ENCODE assay signal across 15 cellular contexts in the genomic region with DNA sequence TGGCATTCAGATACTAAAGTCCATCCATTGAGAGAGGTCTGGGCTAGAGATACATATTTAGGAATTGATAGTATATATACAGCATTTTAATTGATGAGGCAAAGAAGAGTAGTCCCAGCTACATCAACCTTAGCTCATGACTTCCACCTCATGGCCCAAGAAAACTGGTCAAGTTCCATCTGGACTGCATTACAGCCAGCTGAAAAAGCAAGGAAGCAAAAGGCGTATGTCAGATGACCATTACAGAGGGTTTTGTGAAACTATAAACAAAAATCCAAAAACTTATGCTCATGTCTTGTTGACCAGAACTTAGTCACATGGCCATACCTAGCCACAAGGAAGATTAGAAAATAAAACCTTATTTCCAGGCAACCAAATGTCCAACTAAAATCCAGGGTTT. TPM values are rescaled to one million over a fixed set of nuclear protein-coding genes. Genes with fewer than 3 reads are reported as not detected.
DNase-seq lines count a peak whose midpoint lies in the region; ATAC-seq and TF ChIP-seq lines count a peak whose summit lies in the region.
"Had no signal": no experiment of that assay in that cellular context is flagged by ENCODE, and none has a peak within 500 bp of the region (broad histone marks: within the 10 kb centered on the region; RNA-seq: fewer than 3 reads in every experiment).

No MANE protein-coding gene starts in this region.

- no peaks in the 10 kb centered on the region for H3K27me3 ChIP-seq in right atrium auricular region
- H3K27me3 ChIP-seq in subcutaneous abdominal adipose tissue (ENCODE audit: control insufficient read depth in 5 of 5, insufficient read depth in 4 of 5, low read length in 5 of 5), result no peaks in the 10 kb centered on the region
- H3K27me3 ChIP-seq: BLaER1 treated with 17β-estradiol and CSF1 and Interleukin-3, amounts not matched to agents 10 nM and 100 nM had no signal

- H3K4me3 ChIP-seq in right atrium auricular region (no peak overlapping the region), subcutaneous abdominal adipose tissue (ENCODE audit: low read depth in 1 of 5, low read length in 5 of 5) (no peak overlapping the region)
- H3K4me3 ChIP-seq: BLaER1 treated with 17β-estradiol and CSF1 and Interleukin-3, amounts not matched to agents 10 nM and 100 nM; GM23248 had no signal

- H3K9me3 ChIP-seq in right atrium auricular region (no peaks in the 10 kb centered on the region), subcutaneous abdominal adipose tissue (ENCODE audit: control insufficient read depth in 5 of 5, low read length in 5 of 5) (no peaks in the 10 kb centered on the region)

- H3K27ac ChIP-seq in right atrium auricular region (no peak overlapping the region), subcutaneous abdominal adipose tissue (ENCODE audit: low read depth, low read length) (peak overlapping the region; percentile 74)
- H3K27ac ChIP-seq: BLaER1 treated with 17β-estradiol and CSF1 and Interleukin-3, amounts not matched to agents 10 nM and 100 nM; GM23248 had no signal

- peak; percentile 40 for ATAC-seq in Right ventricle myocardium superior (ENCODE audit: poor library complexity)
- peak; percentile 72 for ATAC-seq in left ventricle myocardium superior
- ATAC-seq in GM19035 (IDR thresholded peaks at IDR 0.05; ENCODE audit: unreplicated experiment), result no peak
- ATAC-seq: HCT116 had no signal

- no peaks in the 10 kb centered on the region for H3K4me1 ChIP-seq in right atrium auricular region
- H3K4me1 ChIP-seq in subcutaneous abdominal adipose tissue (ENCODE audit: control insufficient read depth in 5 of 5, insufficient read depth in 5 of 5, low read length in 5 of 5), result peaks cover 0 to 20% (median 6%) of the 10 kb centered on the region in 5 donors
- H3K4me1 ChIP-seq: BLaER1 treated with 17β-estradiol and CSF1 and Interleukin-3, amounts not matched to agents 10 nM and 100 nM had no signal

- H3K36me3 ChIP-seq in right atrium auricular region (no peaks in the 10 kb centered on the region), subcutaneous abdominal adipose tissue (ENCODE audit: control insufficient read depth in 5 of 5, insufficient read depth in 5 of 5, low read length in 5 of 5) (no peaks in the 10 kb centered on the region)
- H3K36me3 ChIP-seq: BLaER1 treated with 17β-estradiol and CSF1 and Interleukin-3, amounts not matched to agents 10 nM and 100 nM had no signal

- no peak overlapping the region for H3K9ac ChIP-seq in subcutaneous abdominal adipose tissue (ENCODE audit: low read length in 5 of 5)
- H3K9ac ChIP-seq: BLaER1 treated with 17β-estradiol and CSF1 and Interleukin-3, amounts not matched to agents 10 nM and 100 nM; GM23248 had no signal

- DNase-seq in Right ventricle myocardium superior, result no peak
- no peak for DNase-seq in right atrium auricular region (ENCODE audit: low spot score)
- peak; percentile 50 for DNase-seq in fibroblast of peridontal ligament (ENCODE audit: extremely low read depth)
- no peak for DNase-seq in left ventricle myocardium superior
- DNase-seq in stimulated activated CD4-positive, alpha-beta T cell treated with anti-CD3 and anti-CD28 coated beads, Interleukin-12 subunit alpha, Interleukin-12 subunit beta, amount 100 ng/mL, for 4 hours, result no peak
- no peak for DNase-seq in GM19238 (ENCODE audit: insufficient read length, low spot score)
- DNase-seq: 8988T; CD4-positive, CD25-positive, alpha-beta regulatory T cell; DMS53; GF-D8; GM23248 had no signal

- intact Hi-C loops in Right ventricle myocardium superior (cut with DNase I) (no loop called here), left ventricle myocardium superior (cut with micrococcal nuclease) (no loop called here)

- no peak for TF ChIP-seq CTCF in right atrium auricular region (IDR thresholded peaks at IDR 0.05)

RNA-seq across cellular contexts. Expression of a gene that starts 46.8 kb away (rescaled TPM):
- 47.3 TPM for total RNA-seq in Right ventricle myocardium superior
- 10 to 100 TPM; 41.3 to 44.8 TPM for total RNA-seq in right atrium auricular region
- 46.3 TPM for total RNA-seq in left ventricle myocardium superior
